Comparison of ENCODE assay signal across 10 cellular contexts in genomic region chr16:50311891-50312501, GRCh38. TPM values are rescaled to one million over a fixed set of nuclear protein-coding genes. Genes with fewer than 3 reads are reported as not detected.
DNase-seq lines count a peak whose midpoint lies in the region; ATAC-seq and TF ChIP-seq lines count a peak whose summit lies in the region.
"Had no signal": no experiment of that assay in that cellular context is flagged by ENCODE, and none has a peak within 500 bp of the region (broad histone marks: within the 10 kb centered on the region; RNA-seq: fewer than 3 reads in every experiment).

No MANE protein-coding gene starts in this region.

- no peak for ATAC-seq in HG03095 (IDR thresholded peaks at IDR 0.05; ENCODE audit: unreplicated experiment)

- H3K9me3 Mint-ChIP-seq in T-helper 2 cell treated with Interferon-gamma antibody and Interleukin-4, amounts not matched to agents 5 μg/mL and 100 μg/mL, for 36 hours, result no peaks in the 10 kb centered on the region
- no peaks in the 10 kb centered on the region for H3K9me3 Mint-ChIP-seq in chondrocyte (ENCODE audit: low read depth)
- H3K9me3 Mint-ChIP-seq: IgD-negative memory B cell had no signal

- intact Hi-C loops in posterior vena cava (cut with DNase I), result no loop called here

- no peak for TF ChIP-seq CTCF in chondrocyte (IDR thresholded peaks at IDR 0.05)

- H3K27me3 Mint-ChIP-seq in T-helper 2 cell treated with Interferon-gamma antibody and Interleukin-4, amounts not matched to agents 5 μg/mL and 100 μg/mL, for 36 hours (ENCODE audit: low read depth), result no peaks in the 10 kb centered on the region
- no peaks in the 10 kb centered on the region for H3K27me3 Mint-ChIP-seq in chondrocyte (ENCODE audit: low read depth)
- H3K27me3 Mint-ChIP-seq: IgD-negative memory B cell had no signal

- H3K27ac Mint-ChIP-seq in T-helper 2 cell treated with Interferon-gamma antibody and Interleukin-4, amounts not matched to agents 5 μg/mL and 100 μg/mL, for 36 hours, result peak overlapping the region; percentile 61
- no peak overlapping the region for H3K27ac Mint-ChIP-seq in chondrocyte (ENCODE audit: unreplicated experiment)

- no peak for DNase-seq in T-helper 2 cell treated with Interferon-gamma antibody and Interleukin-4, amounts not matched to agents 5 μg/mL and 100 μg/mL, for 36 hours (ENCODE audit: low spot score)
- DNase-seq in T-helper 2 cell (no peak), GM19238 (ENCODE audit: insufficient read length, low spot score) (peak; percentile 1), chondrocyte (ENCODE audit: low spot score) (peak; percentile 59), posterior vena cava (ENCODE audit: low spot score) (peak; percentile 72), NCI-H524 treated with DMSO at 0.1 percent for 48 hours (lab: John Stamatoyannopoulos, UW) (no peak), DMS153 (lab: John Stamatoyannopoulos, UW) (no peak)
- DNase-seq: NCI-H146 had no signal

- H3K4me3 Mint-ChIP-seq in T-helper 2 cell treated with Interferon-gamma antibody and Interleukin-4, amounts not matched to agents 5 μg/mL and 100 μg/mL, for 36 hours, result no peak overlapping the region
- no peak overlapping the region for H3K4me3 Mint-ChIP-seq in chondrocyte (ENCODE audit: unreplicated experiment)

- H3K4me1 Mint-ChIP-seq in T-helper 2 cell treated with Interferon-gamma antibody and Interleukin-4, amounts not matched to agents 5 μg/mL and 100 μg/mL, for 36 hours (ENCODE audit: low read depth), result peaks cover 10% of the 10 kb centered on the region
- H3K4me1 Mint-ChIP-seq in chondrocyte (ENCODE audit: low read depth), result peaks cover 15% of the 10 kb centered on the region

- H3K36me3 Mint-ChIP-seq in T-helper 2 cell treated with Interferon-gamma antibody and Interleukin-4, amounts not matched to agents 5 μg/mL and 100 μg/mL, for 36 hours (ENCODE audit: low read depth), result peaks cover 61% of the 10 kb centered on the region
- H3K36me3 Mint-ChIP-seq in chondrocyte (ENCODE audit: low read depth), result peaks cover 10% of the 10 kb centered on the region
- H3K36me3 Mint-ChIP-seq: IgD-negative memory B cell had no signal

RNA-seq across cellular contexts. Expression of gene ADCY7, which starts 45.6 kb away (rescaled TPM):
- 8.8 to 11.8 TPM (median 9.1 TPM) in 3 replicates for total RNA-seq in chondrocyte
- total RNA-seq in posterior vena cava, result 10 to 100 TPM; 31.3 to 50.2 TPM

RNA-seq across cellular contexts. Expression of gene BRD7, which starts 56.8 kb away (rescaled TPM):
- total RNA-seq in chondrocyte, result 47.6 to 59.4 TPM (median 52.7 TPM) in 3 replicates
- 10 to 100 TPM; 54.5 to 71.3 TPM for total RNA-seq in posterior vena cava

Comparison
In these comparisons a context has a peak if more than half of its experiments do, and no peak if none do; other contexts are left out.
1. DNase-seq: peak in GM19238 (single experiment), chondrocyte (single experiment) and posterior vena cava (single experiment); none in T-helper 2 cell treated with Interferon-gamma antibody and Interleukin-4, amounts not matched to agents 5 μg/mL and 100 μg/mL, for 36 hours (single experiment), T-helper 2 cell (0 of 5), NCI-H524 treated with DMSO at 0.1 percent for 48 hours (single experiment) and DMS153 (single experiment).